In the genomic region with DNA sequence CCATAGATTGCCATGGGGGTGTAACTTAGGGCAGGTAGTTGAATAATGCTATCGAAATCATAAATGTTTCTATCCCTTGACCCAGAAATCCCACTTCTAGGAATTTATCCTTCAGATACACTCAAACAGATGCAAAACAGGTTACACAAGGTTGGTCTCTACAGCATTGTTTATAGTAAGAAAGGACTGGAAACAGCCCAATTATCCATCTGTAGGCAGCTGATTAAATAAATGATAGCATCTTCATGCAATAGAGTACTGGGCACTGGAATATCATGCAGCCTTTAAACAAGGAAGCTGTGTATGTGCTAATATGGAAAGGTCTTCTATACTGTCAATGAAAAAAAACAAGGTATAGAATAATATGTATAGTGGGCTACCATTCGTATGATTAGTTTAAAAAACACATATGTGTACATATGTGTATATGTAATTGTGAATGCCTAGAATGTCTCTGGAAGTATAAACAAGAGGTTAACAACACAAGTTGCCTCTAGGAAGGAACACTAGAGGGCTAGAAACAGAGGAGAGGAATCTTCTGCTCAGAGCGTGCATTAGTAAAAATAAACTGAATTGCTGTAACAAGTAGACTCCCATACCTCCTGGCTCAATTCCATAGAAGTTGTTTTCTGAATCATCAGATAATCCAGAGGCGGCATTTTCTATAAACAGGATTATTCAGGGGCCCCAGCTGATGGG, we compare ENCODE assay signal across 19 cellular contexts.
DNase-seq lines count a peak whose midpoint lies in the region; ATAC-seq, FAIRE-seq and TF ChIP-seq lines count a peak whose summit lies in the region.
"Had no signal": no experiment of that assay in that cellular context is flagged by ENCODE, and none has a peak within 500 bp of the region (broad histone marks: within the 10 kb centered on the region; RNA-seq: fewer than 3 reads in every experiment).

No MANE protein-coding gene starts in this region.

- H3K27me3 ChIP-seq in endodermal cell (ENCODE audit: control insufficient read depth, insufficient read depth, low read length, poor library complexity, severe bottlenecking): no peaks in the 10 kb centered on the region

- TF ChIP-seq CTCF in A549 (IDR thresholded peaks at IDR 0.05): no peak
- TF ChIP-seq CTCF in endodermal cell (conservative IDR thresholded peaks at IDR 0.05): peak; percentile 37

- H3K4me3 ChIP-seq in A549: no peak overlapping the region
- H3K4me3 ChIP-seq in endodermal cell (ENCODE audit: low read length): no peak overlapping the region
- H3K4me3 ChIP-seq: heart right ventricle, SK-N-MC had no signal

- POLR2A ChIA-PET in A549 (lab: Yijun Ruan, JAX): no interaction called here

- H3K27me3 Mint-ChIP-seq in endodermal cell (ENCODE audit: insufficient read depth): peaks cover 1% of the 10 kb centered on the region

- peaks cover 2% of the 10 kb centered on the region for H3K4me1 Mint-ChIP-seq in endodermal cell
- H3K4me1 Mint-ChIP-seq: activated CD4-positive, alpha-beta T cell treated with anti-CD3 and anti-CD28 coated beads for 36 hours; nephron had no signal

- no peak overlapping the region for H3K27ac Mint-ChIP-seq in endodermal cell
- H3K27ac Mint-ChIP-seq: activated CD4-positive, alpha-beta T cell treated with anti-CD3 and anti-CD28 coated beads for 36 hours; nephron; stimulated activated naive CD8-positive, alpha-beta T cell treated with anti-CD3 and anti-CD28 coated beads, Interleukin-15, Interleukin-2, amounts not matched to agents 100 ng/mL and 50 ng/mL, for 24 hours had no signal

- ATAC-seq in A549: peak in 1 of 2 experiments; percentile 45; a peak in 2 of 6 replicates
- ATAC-seq in GM21825 (IDR thresholded peaks at IDR 0.05; ENCODE audit: unreplicated experiment): no peak
- no peak for ATAC-seq in GM18498 (IDR thresholded peaks at IDR 0.05; ENCODE audit: unreplicated experiment)
- ATAC-seq: activated CD4-positive, alpha-beta T cell treated with anti-CD3 and anti-CD28 coated beads for 36 hours; HCT116; heart right ventricle had no signal

- H3K36me3 Mint-ChIP-seq in endodermal cell (ENCODE audit: low read depth): no peaks in the 10 kb centered on the region

- no peak overlapping the region for H3K4me2 ChIP-seq in A549

- no peak overlapping the region for H3K4me3 Mint-ChIP-seq in endodermal cell
- H3K4me3 Mint-ChIP-seq: activated CD4-positive, alpha-beta T cell treated with anti-CD3 and anti-CD28 coated beads for 36 hours; nephron; stimulated activated naive CD8-positive, alpha-beta T cell treated with anti-CD3 and anti-CD28 coated beads, Interleukin-15, Interleukin-2, amounts not matched to agents 100 ng/mL and 50 ng/mL, for 24 hours had no signal

- H3K36me3 ChIP-seq in endodermal cell (ENCODE audit: control insufficient read depth, insufficient read depth, low read length): no peaks in the 10 kb centered on the region
- H3K36me3 ChIP-seq: heart right ventricle had no signal

- TF ChIP-seq EP300 in A549 (IDR thresholded peaks at IDR 0.05): no peak

- DNase-seq in A549 (ENCODE audit: low read depth in 1 of 2, low spot score in 1 of 2): no peak
- peak; percentile 42 for DNase-seq in H4 (ENCODE audit: low spot score)
- DNase-seq in NCI-H748 (lab: John Stamatoyannopoulos, UW; ENCODE audit: unreplicated experiment): peak; percentile 92
- DNase-seq in endodermal cell: no peak
- no peak for DNase-seq in activated CD4-positive, CD25-positive, alpha-beta regulatory T cell (lab: John Stamatoyannopoulos, UW)
- no peak for DNase-seq in AML-193 (lab: John Stamatoyannopoulos, UW)
- DNase-seq: activated CD4-positive, alpha-beta T cell treated with anti-CD3 and anti-CD28 coated beads for 36 hours; activated CD8-positive, alpha-beta memory T cell treated with anti-CD3 and anti-CD28 coated beads, Interleukin-2, amount 50 U/mL, for 48 hours; activated naive CD4-positive, alpha-beta T cell; heart right ventricle; MV-4-11; NCI-H2227 treated with DMSO at 0.1 percent for 48 hours; T1000 had no signal

- no peaks in the 10 kb centered on the region for H3K9me3 Mint-ChIP-seq in endodermal cell
- H3K9me3 Mint-ChIP-seq: nephron; stimulated activated naive CD8-positive, alpha-beta T cell treated with anti-CD3 and anti-CD28 coated beads, Interleukin-15, Interleukin-2, amounts not matched to agents 100 ng/mL and 50 ng/mL, for 24 hours had no signal

- CTCF ChIA-PET in A549 (lab: Yijun Ruan, JAX): interaction anchor here (0.5 to 1.3 kb wide), 4 partner anchors 19 to 489 kb away, joined by 3 to 4 read pairs (median 4); no protein-coding TSS in a partner anchor

- no peaks in the 10 kb centered on the region for H3K9me3 ChIP-seq in A549
- no peaks in the 10 kb centered on the region for H3K9me3 ChIP-seq in endodermal cell (ENCODE audit: control insufficient read depth, low read length)
- H3K9me3 ChIP-seq: heart right ventricle had no signal

- H3K9ac ChIP-seq in endodermal cell (ENCODE audit: extremely low read depth, low read length, poor library complexity, severe bottlenecking): no peak overlapping the region

- TF ChIP-seq RAD21 in A549 (conservative IDR thresholded peaks at IDR 0.05 in 1 of 2, IDR thresholded peaks at IDR 0.05 in 1 of 2): no peak

- 40% methylated on average over 4 of the region's 4 CpGs for WGBS in A549 (ENCODE audit: missing lambda C conversion rate)
- 87 to 95% methylated on average over 4 of the region's 4 CpGs for WGBS in endodermal cell (ENCODE audit: insufficient coverage in 1 of 2, insufficient read length in 1 of 2), 2 experiments

- FAIRE-seq in A549 (lab: Jason Lieb, UNC): peak; percentile 72

- H3K27ac ChIP-seq in A549: no peak overlapping the region
- H3K27ac ChIP-seq in endodermal cell (ENCODE audit: low read depth, low read length): no peak overlapping the region
- H3K27ac ChIP-seq: heart right ventricle, SK-N-MC had no signal

- no peak for TF ChIP-seq POLR2A in A549 (IDR thresholded peaks at IDR 0.05; ENCODE audit: low read length)

- H3K4me1 ChIP-seq in A549 (no peaks in the 10 kb centered on the region), endodermal cell (ENCODE audit: control insufficient read depth, insufficient read depth, low read length) (no peaks in the 10 kb centered on the region)
- H3K4me1 ChIP-seq: heart right ventricle had no signal

TF ChIP-seq in A549, 52 proteins besides CTCF, POLR2A, EP300 and RAD21:
- no peak for TF ChIP-seq GATA3 (IDR thresholded peaks at IDR 0.05; ENCODE audit: borderline replicate concordance)
- TF ChIP-seq ZSCAN20 (CRISPR knock-in tag; IDR thresholded peaks at IDR 0.05): no peak
- no peak for TF ChIP-seq RNF2 (IDR thresholded peaks at IDR 0.05; ENCODE audit: borderline replicate concordance, low read depth)
- no peak for TF ChIP-seq ZC3H11A (IDR thresholded peaks at IDR 0.05)
- TF ChIP-seq ELK1 (IDR thresholded peaks at IDR 0.05; ENCODE audit: low read depth, low read length): no peak
- no peak for TF ChIP-seq HOXA7 (CRISPR knock-in tag; IDR thresholded peaks at IDR 0.05)
- TF ChIP-seq MAZ (IDR thresholded peaks at IDR 0.05; ENCODE audit: borderline replicate concordance, low read depth, low read length): no peak
- TF ChIP-seq FOSL2 (IDR thresholded peaks at IDR 0.05): no peak
- no peak for TF ChIP-seq FOSL2 (CRISPR knock-in tag; IDR thresholded peaks at IDR 0.05)
- no peak for TF ChIP-seq TP53 (CRISPR knock-in tag; IDR thresholded peaks at IDR 0.05)
- TF ChIP-seq MAFK (IDR thresholded peaks at IDR 0.05; ENCODE audit: partially characterized antibody): no peak
- TF ChIP-seq BCL3 (IDR thresholded peaks at IDR 0.05): no peak
- TF ChIP-seq MYC (IDR thresholded peaks at IDR 0.05; ENCODE audit: borderline replicate concordance, low read length): no peak
- TF ChIP-seq CHD2 (IDR thresholded peaks at IDR 0.05; ENCODE audit: low read length, partially characterized antibody): no peak
- TF ChIP-seq CBX8 (IDR thresholded peaks at IDR 0.05): no peak
- TF ChIP-seq USF2 (IDR thresholded peaks at IDR 0.05): no peak
- no peak for TF ChIP-seq SMC3 (IDR thresholded peaks at IDR 0.05)
- TF ChIP-seq FOSB (CRISPR knock-in tag; IDR thresholded peaks at IDR 0.05): no peak
- TF ChIP-seq ZNF302 (CRISPR knock-in tag; IDR thresholded peaks at IDR 0.05): no peak
- TF ChIP-seq NR3C1 (IDR thresholded peaks at IDR 0.05): no peak
- TF ChIP-seq CEBPB (IDR thresholded peaks at IDR 0.05): no peak
TF ChIP-seq in A549: peak in this region for 0.

Comparison
In these comparisons a context has a peak if more than half of its experiments do, and no peak if none do; other contexts are left out.
1. DNase-seq: peak in H4 (single experiment) and NCI-H748 (single experiment); none in A549 (0 of 2), endodermal cell (single experiment), activated CD4-positive, CD25-positive, alpha-beta regulatory T cell (0 of 4) and AML-193 (0 of 2).